In genomic region chr13:21297914-21298831, GRCh38 we compare ENCODE assay signal across 8 cellular contexts.
DNase-seq lines count a peak whose midpoint lies in the region; ATAC-seq lines count a peak whose summit lies in the region.

No MANE protein-coding gene starts in this region.

- H3K36me3 Mint-ChIP-seq in IgD-negative memory B cell: no peaks in the 10 kb centered on the region
- peaks cover 13% of the 10 kb centered on the region for H3K36me3 Mint-ChIP-seq in activated T-cell treated with anti-CD3 and anti-CD28 coated beads, Interleukin-2, amount 50 U/mL, for 24 hours (ENCODE audit: low read depth)

- peak overlapping the region in 2 of 3 donors; percentile 56 to 76 for H3K27ac Mint-ChIP-seq in IgD-negative memory B cell
- H3K27ac Mint-ChIP-seq in activated T-cell treated with anti-CD3 and anti-CD28 coated beads, Interleukin-2, amount 50 U/mL, for 24 hours: peak overlapping the region; percentile 87

- ATAC-seq in GM21576 (IDR thresholded peaks at IDR 0.05; ENCODE audit: unreplicated experiment): peak; percentile 84
- peak; percentile 98 for ATAC-seq in esophagus mucosa

- H3K9me3 Mint-ChIP-seq in IgD-negative memory B cell: no peaks in the 10 kb centered on the region
- H3K9me3 Mint-ChIP-seq in activated T-cell treated with anti-CD3 and anti-CD28 coated beads, Interleukin-2, amount 50 U/mL, for 24 hours: no peaks in the 10 kb centered on the region

- H3K9me3 ChIP-seq in mucosa of stomach (ENCODE audit: control insufficient read depth, low read length): no peaks in the 10 kb centered on the region

- DNase-seq in DMS53 (lab: John Stamatoyannopoulos, UW): peak; percentile 99
- DNase-seq in OCI-M2 (lab: John Stamatoyannopoulos, UW; ENCODE audit: unreplicated experiment): peak; percentile 41
- peak; percentile 90 for DNase-seq in activated T-cell treated with anti-CD3 and anti-CD28 coated beads, Interleukin-2, amount 50 U/mL, for 24 hours
- peak; percentile 88 for DNase-seq in stimulated activated CD8-positive, alpha-beta memory T cell treated with anti-CD3 and anti-CD28 coated beads, Interleukin-4, amount 100 ng/mL, for 48 hours

- peak overlapping the region; percentile 80 for H3K9ac ChIP-seq in mucosa of stomach (ENCODE audit: low read length)

- peak overlapping the region; percentile 80 for H3K4me3 ChIP-seq in mucosa of stomach (ENCODE audit: low read length)

- H3K4me1 ChIP-seq in mucosa of stomach (ENCODE audit: control insufficient read depth, insufficient read depth, low read length): peaks cover 7% of the 10 kb centered on the region

- H3K4me3 Mint-ChIP-seq in IgD-negative memory B cell: peak overlapping the region; percentile 88 to 96 (median 95)
- H3K4me3 Mint-ChIP-seq in activated T-cell treated with anti-CD3 and anti-CD28 coated beads, Interleukin-2, amount 50 U/mL, for 24 hours: peak overlapping the region; percentile 91

- no peaks in the 10 kb centered on the region for H3K27me3 Mint-ChIP-seq in IgD-negative memory B cell
- no peaks in the 10 kb centered on the region for H3K27me3 Mint-ChIP-seq in activated T-cell treated with anti-CD3 and anti-CD28 coated beads, Interleukin-2, amount 50 U/mL, for 24 hours

- H3K27me3 ChIP-seq in mucosa of stomach (ENCODE audit: control insufficient read depth, insufficient read depth, low read length): no peaks in the 10 kb centered on the region

- peaks cover 13 to 21% (median 16%) of the 10 kb centered on the region in 3 donors for H3K4me1 Mint-ChIP-seq in IgD-negative memory B cell
- H3K4me1 Mint-ChIP-seq in activated T-cell treated with anti-CD3 and anti-CD28 coated beads, Interleukin-2, amount 50 U/mL, for 24 hours (ENCODE audit: low read depth): peaks cover 30% of the 10 kb centered on the region

- no peaks in the 10 kb centered on the region for H3K36me3 ChIP-seq in mucosa of stomach (ENCODE audit: control insufficient read depth, insufficient read depth, low read length)

Comparison
In these comparisons a context has a peak if more than half of its experiments do, and no peak if none do; other contexts are left out.
1. Peak in every context shown above with its lines: DNase-seq, ATAC-seq and H3K4me3 ChIP-seq.
2. DNase-seq: peak in every context shown above with its lines; median percentile 99 in DMS53; 90 in activated T-cell treated with anti-CD3 and anti-CD28 coated beads, Interleukin-2, amount 50 U/mL, for 24 hours; 88 in stimulated activated CD8-positive, alpha-beta memory T cell treated with anti-CD3 and anti-CD28 coated beads, Interleukin-4, amount 100 ng/mL, for 48 hours; 41 in OCI-M2.